ENCODE assay signal across 8 cellular contexts in the genomic region with DNA sequence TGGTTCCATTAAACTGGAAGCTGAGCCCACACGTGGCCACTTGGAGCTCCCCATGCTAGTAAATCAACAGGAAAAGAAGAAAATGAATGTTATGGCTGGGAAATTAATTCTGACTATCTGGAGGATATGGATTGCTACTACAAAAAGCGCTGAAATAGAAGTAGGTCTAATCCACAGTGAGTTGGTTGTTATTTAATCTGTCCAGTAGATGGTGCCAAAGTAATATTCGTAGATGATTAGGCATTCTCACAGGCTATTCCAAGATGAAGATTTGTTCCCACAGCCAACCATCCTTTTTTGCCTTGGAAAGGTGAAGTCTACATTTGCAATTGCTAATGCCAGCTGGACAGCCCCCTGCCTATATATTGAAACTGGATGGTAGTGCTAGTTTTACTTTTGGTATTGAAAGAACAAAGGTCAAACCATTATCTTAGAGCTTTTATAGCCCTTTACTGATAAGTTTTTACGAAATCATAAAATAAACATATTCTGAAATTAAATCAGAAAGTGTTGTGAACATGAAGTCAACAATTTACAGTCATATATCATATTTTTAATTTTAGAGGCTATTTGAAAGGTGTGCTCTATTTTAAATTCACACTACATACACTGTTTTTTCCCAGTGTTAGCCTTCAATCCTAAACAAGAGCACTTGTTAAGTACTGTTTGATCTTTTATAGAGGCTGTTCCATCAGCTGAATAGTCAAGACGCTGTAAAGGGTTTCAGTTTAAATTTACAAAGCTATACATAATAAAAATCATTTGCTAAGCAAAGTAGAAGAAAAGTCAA. TPM values are rescaled to one million over a fixed set of nuclear protein-coding genes. Genes with fewer than 3 reads are reported as not detected.
DNase-seq lines count a peak whose midpoint lies in the region; ATAC-seq and TF ChIP-seq lines count a peak whose summit lies in the region.

No MANE protein-coding gene starts in this region.

- H3K27me3 Mint-ChIP-seq in CD4-positive, CD25-positive, alpha-beta regulatory T cell, result peaks cover 7% of the 10 kb centered on the region
- peaks cover 8% of the 10 kb centered on the region for H3K27me3 Mint-ChIP-seq in T-helper 2 cell treated with Interferon-gamma antibody and Interleukin-4, amounts not matched to agents 5 μg/mL and 100 μg/mL, for 36 hours (ENCODE audit: low read depth)

- peaks cover 2% of the 10 kb centered on the region for H3K27me3 ChIP-seq in CD4-positive, CD25-positive, alpha-beta regulatory T cell (ENCODE audit: control insufficient read depth, insufficient read depth, low read length)
- H3K27me3 ChIP-seq in left ventricle myocardium inferior (ENCODE audit: low read depth), result peaks cover 9% of the 10 kb centered on the region
- H3K27me3 ChIP-seq in gastrocnemius medialis, result peaks cover 0 to 2% (median 0%) of the 10 kb centered on the region in 3 donors

- peak in 2 of 3 donors; percentile 14 to 28 for DNase-seq in CD4-positive, CD25-positive, alpha-beta regulatory T cell
- peak; percentile 32 for DNase-seq in GM20000 (ENCODE audit: low spot score)
- DNase-seq in NCI-H1417 treated with DMSO at 0.1 percent for 48 hours (lab: John Stamatoyannopoulos, UW), result peak; percentile 15
- DNase-seq in left ventricle myocardium inferior, result no peak
- DNase-seq in gastrocnemius medialis, result no peak
- no peak for DNase-seq in T-helper 2 cell treated with Interferon-gamma antibody and Interleukin-4, amounts not matched to agents 5 μg/mL and 100 μg/mL, for 36 hours (ENCODE audit: low spot score)
- no peak for DNase-seq in activated CD4-positive, alpha-beta T cell treated with anti-CD3 and anti-CD28 coated beads for 1 hour

- H3K36me3 Mint-ChIP-seq in CD4-positive, CD25-positive, alpha-beta regulatory T cell, result no peaks in the 10 kb centered on the region
- H3K36me3 Mint-ChIP-seq in T-helper 2 cell treated with Interferon-gamma antibody and Interleukin-4, amounts not matched to agents 5 μg/mL and 100 μg/mL, for 36 hours (ENCODE audit: low read depth), result no peaks in the 10 kb centered on the region

- no peak overlapping the region for H3K27ac ChIP-seq in CD4-positive, CD25-positive, alpha-beta regulatory T cell (ENCODE audit: insufficient read depth, low read length, poor library complexity, severe bottlenecking)
- H3K27ac ChIP-seq in VCaP (no peak overlapping the region), left ventricle myocardium inferior (replicated peaks) (no peak overlapping the region), gastrocnemius medialis (no peak overlapping the region)

- H3K36me3 ChIP-seq in CD4-positive, CD25-positive, alpha-beta regulatory T cell (ENCODE audit: control insufficient read depth, insufficient read depth, low read length), result no peaks in the 10 kb centered on the region
- H3K36me3 ChIP-seq in left ventricle myocardium inferior (no peaks in the 10 kb centered on the region), gastrocnemius medialis (no peaks in the 10 kb centered on the region)

- H3K4me1 Mint-ChIP-seq in CD4-positive, CD25-positive, alpha-beta regulatory T cell, result no peaks in the 10 kb centered on the region
- H3K4me1 Mint-ChIP-seq in T-helper 2 cell treated with Interferon-gamma antibody and Interleukin-4, amounts not matched to agents 5 μg/mL and 100 μg/mL, for 36 hours (ENCODE audit: low read depth), result no peaks in the 10 kb centered on the region

- no peaks in the 10 kb centered on the region for H3K9me3 ChIP-seq in CD4-positive, CD25-positive, alpha-beta regulatory T cell (ENCODE audit: control insufficient read depth in 2 of 2, low read length in 2 of 2)
- H3K9me3 ChIP-seq in left ventricle myocardium inferior (replicated peaks), result no peaks in the 10 kb centered on the region
- no peaks in the 10 kb centered on the region for H3K9me3 ChIP-seq in gastrocnemius medialis

- H3K4me3 Mint-ChIP-seq in CD4-positive, CD25-positive, alpha-beta regulatory T cell, result no peak overlapping the region
- no peak overlapping the region for H3K4me3 Mint-ChIP-seq in T-helper 2 cell treated with Interferon-gamma antibody and Interleukin-4, amounts not matched to agents 5 μg/mL and 100 μg/mL, for 36 hours

- in situ Hi-C loops in gastrocnemius medialis (cut with MboI; ENCODE audit: low sequenced_read_pairs in 4 of 4), result loop anchor here (10.0 kb wide), 2 partner anchors 1325 to 1335 kb away; no protein-coding TSS in a partner anchor

- TF ChIP-seq CTCF in GM20000 (IDR thresholded peaks at IDR 0.05; ENCODE audit: extremely low read depth, missing control alignments), result peak; percentile 56
- TF ChIP-seq CTCF in VCaP (conservative IDR thresholded peaks at IDR 0.05), result peak; percentile 93
- TF ChIP-seq CTCF in left ventricle myocardium inferior (IDR thresholded peaks at IDR 0.05; ENCODE audit: borderline replicate concordance), result peak; percentile 68
- peak in 4 of 5 experiments; percentile 36 to 65 (median 46) for TF ChIP-seq CTCF in gastrocnemius medialis (IDR thresholded peaks at IDR 0.05 in 4 of 5, conservative IDR thresholded peaks at IDR 0.05 in 1 of 5)

- H3K4me1 ChIP-seq in CD4-positive, CD25-positive, alpha-beta regulatory T cell (ENCODE audit: control insufficient read depth, insufficient read depth, low read length, poor library complexity, severe bottlenecking), result no peaks in the 10 kb centered on the region
- H3K4me1 ChIP-seq in left ventricle myocardium inferior, result no peaks in the 10 kb centered on the region
- no peaks in the 10 kb centered on the region for H3K4me1 ChIP-seq in gastrocnemius medialis

- no peak overlapping the region for H3K27ac Mint-ChIP-seq in CD4-positive, CD25-positive, alpha-beta regulatory T cell
- H3K27ac Mint-ChIP-seq in T-helper 2 cell treated with Interferon-gamma antibody and Interleukin-4, amounts not matched to agents 5 μg/mL and 100 μg/mL, for 36 hours, result no peak overlapping the region

- no peak for ATAC-seq in CD4-positive, CD25-positive, alpha-beta regulatory T cell (ENCODE audit: low read depth in 2 of 2)
- peak; percentile 56 to 75 for ATAC-seq in gastrocnemius medialis

- peaks cover 0 to 1% (median 0%) of the 10 kb centered on the region in 7 donors for H3K9me3 Mint-ChIP-seq in CD4-positive, CD25-positive, alpha-beta regulatory T cell
- no peaks in the 10 kb centered on the region for H3K9me3 Mint-ChIP-seq in T-helper 2 cell treated with Interferon-gamma antibody and Interleukin-4, amounts not matched to agents 5 μg/mL and 100 μg/mL, for 36 hours

- no peak for TF ChIP-seq POLR2A in gastrocnemius medialis (IDR thresholded peaks at IDR 0.05)

- intact Hi-C loops in left ventricle myocardium inferior (cut with micrococcal nuclease), result loop anchor here (10.0 kb wide), 1 partner anchor 1335 kb away; no protein-coding TSS in a partner anchor
- intact Hi-C loops in gastrocnemius medialis (cut with DNase I; ENCODE audit: low total_unique reads), result loop anchor here (10.0 kb wide), 2 partner anchors 605 to 1225 kb away; no protein-coding TSS in a partner anchor

- no peak overlapping the region for H3K4me3 ChIP-seq in CD4-positive, CD25-positive, alpha-beta regulatory T cell (ENCODE audit: low read depth, low read length)
- H3K4me3 ChIP-seq in left ventricle myocardium inferior, result no peak overlapping the region
- H3K4me3 ChIP-seq in gastrocnemius medialis, result no peak overlapping the region

RNA-seq across cellular contexts. Expression of a gene that starts 43.9 kb away (rescaled TPM):
- total RNA-seq in CD4-positive, CD25-positive, alpha-beta regulatory T cell, result 0.76 TPM
- polyA plus RNA-seq in CD4-positive, CD25-positive, alpha-beta regulatory T cell, result 1 to 10 TPM; 1.1 to 4.1 (median 2.5) TPM
- total RNA-seq in left ventricle myocardium inferior (0.30 TPM), gastrocnemius medialis (under 1 TPM in 1 of 4 donors, not detected in 3; 0.75 TPM)

RNA-seq across cellular contexts. Expression of a gene that starts 49.1 kb away (rescaled TPM):
- total RNA-seq in CD4-positive, CD25-positive, alpha-beta regulatory T cell, result not detected
- polyA plus RNA-seq in CD4-positive, CD25-positive, alpha-beta regulatory T cell, result not detected
- not detected for total RNA-seq in left ventricle myocardium inferior
- not detected for total RNA-seq in gastrocnemius medialis

Comparison
In these comparisons a context has a peak if more than half of its experiments do, and no peak if none do; other contexts are left out.
1. ATAC-seq: peak in gastrocnemius medialis (2 of 2); none in CD4-positive, CD25-positive, alpha-beta regulatory T cell (0 of 2).
2. DNase-seq: peak in CD4-positive, CD25-positive, alpha-beta regulatory T cell (2 of 3), GM20000 (single experiment) and NCI-H1417 treated with DMSO at 0.1 percent for 48 hours (single experiment); none in left ventricle myocardium inferior (single experiment), gastrocnemius medialis (0 of 2), T-helper 2 cell treated with Interferon-gamma antibody and Interleukin-4, amounts not matched to agents 5 μg/mL and 100 μg/mL, for 36 hours (single experiment) and activated CD4-positive, alpha-beta T cell treated with anti-CD3 and anti-CD28 coated beads for 1 hour (single experiment).
3. Peak in every context shown above with its lines, with median percentiles within 50 percentile points of each other: CTCF ChIP-seq.